Comparison of ENCODE assay signal across 16 cellular contexts in genomic region chr2:217327981-217328760, GRCh38.
"Had no signal": no experiment of that assay in that cellular context is flagged by ENCODE, and none has a peak within 500 bp of the region (broad histone marks: within the 10 kb centered on the region; RNA-seq: fewer than 3 reads in every experiment).

No MANE protein-coding gene starts in this region.

- H3K4me1 Mint-ChIP-seq: activated CD8-positive, alpha-beta memory T cell treated with anti-CD3 and anti-CD28 coated beads, Interleukin-2, amount 10 ng/mL, durations not matched to agents 7 days and 5 days had no signal

- H3K36me3 ChIP-seq: colonic mucosa, heart right ventricle, left lung, neutrophil had no signal

- H3K27ac Mint-ChIP-seq: activated CD8-positive, alpha-beta memory T cell treated with anti-CD3 and anti-CD28 coated beads, Interleukin-2, amount 10 ng/mL, durations not matched to agents 7 days and 5 days; activated naive CD8-positive, alpha-beta T cell; activated T-cell treated with anti-CD3 and anti-CD28 coated beads, Interleukin-2, amount 50 U/mL, for 24 hours; T-helper 2 cell treated with Interferon-gamma antibody and Interleukin-4, amounts not matched to agents 5 μg/mL and 100 μg/mL, for 36 hours had no signal

- H3K27ac ChIP-seq: colonic mucosa, left lung, neutrophil had no signal

- H3K27me3 ChIP-seq: colonic mucosa, left lung had no signal

- DNase-seq: activated CD4-positive, alpha-beta T cell treated with anti-CD3 and anti-CD28 coated beads, Interleukin-2, amount 50 U/mL, for 48 hours; activated CD4-positive, CD25-positive, alpha-beta regulatory T cell treated with anti-CD3 and anti-CD28 coated beads, Interleukin-2, amount 50 U/mL, for 72 hours; activated CD8-positive, alpha-beta memory T cell treated with anti-CD3 and anti-CD28 coated beads, Interleukin-2, amount 10 ng/mL, durations not matched to agents 7 days and 5 days; activated effector memory CD4-positive, alpha-beta T cell treated with anti-CD3 and anti-CD28 coated beads, Interleukin-2, amount 50 U/mL, for 16 hours; activated T-cell treated with anti-CD3 and anti-CD28 coated beads, Interleukin-2, amount 50 U/mL, for 24 hours; aorta; colonic mucosa; effector CD4-positive, alpha-beta T cell; heart right ventricle; left lung; stimulated activated CD4-positive, alpha-beta T cell treated with anti-CD3 and anti-CD28 coated beads, Interleukin-12 subunit alpha, Interleukin-12 subunit beta, amount 100 ng/mL, for 4 hours; stimulated activated naive CD4-positive, alpha-beta T cell treated with Interleukin-2 at 50 U/mL for 16 hours had no signal

- H3K36me3 Mint-ChIP-seq: activated CD8-positive, alpha-beta memory T cell treated with anti-CD3 and anti-CD28 coated beads, Interleukin-2, amount 10 ng/mL, durations not matched to agents 7 days and 5 days had no signal

- H3K4me1 ChIP-seq: colonic mucosa had no signal

- H3K4me3 Mint-ChIP-seq: activated CD8-positive, alpha-beta memory T cell treated with anti-CD3 and anti-CD28 coated beads, Interleukin-2, amount 10 ng/mL, durations not matched to agents 7 days and 5 days; activated naive CD8-positive, alpha-beta T cell; activated T-cell treated with anti-CD3 and anti-CD28 coated beads, Interleukin-2, amount 50 U/mL, for 24 hours; T-helper 2 cell treated with Interferon-gamma antibody and Interleukin-4, amounts not matched to agents 5 μg/mL and 100 μg/mL, for 36 hours had no signal

- H3K4me3 ChIP-seq: colonic mucosa, heart right ventricle, left lung had no signal

- ATAC-seq: activated CD8-positive, alpha-beta memory T cell treated with anti-CD3 and anti-CD28 coated beads, Interleukin-2, amount 10 ng/mL, durations not matched to agents 7 days and 5 days; heart right ventricle; left lung; sciatic nerve had no signal

- H3K9me3 ChIP-seq: colonic mucosa, neutrophil had no signal

- H3K27me3 Mint-ChIP-seq: activated CD8-positive, alpha-beta memory T cell treated with anti-CD3 and anti-CD28 coated beads, Interleukin-2, amount 10 ng/mL, durations not matched to agents 7 days and 5 days; activated naive CD8-positive, alpha-beta T cell; activated T-cell treated with anti-CD3 and anti-CD28 coated beads, Interleukin-2, amount 50 U/mL, for 24 hours had no signal
